8 cellular contexts compared by ENCODE assay signal in genomic region chr6:142746524-142746923, GRCh38.
DNase-seq lines count a peak whose midpoint lies in the region; ATAC-seq and TF ChIP-seq lines count a peak whose summit lies in the region.

No MANE protein-coding gene starts in this region.

- DNase-seq in stimulated activated CD4-positive, alpha-beta T cell treated with anti-CD3 and anti-CD28 coated beads, Interleukin-15, amount 100 ng/mL, for 24 hours, result peak; percentile 29
- DNase-seq in stimulated activated CD4-positive, alpha-beta T cell treated with anti-CD3 and anti-CD28 coated beads, Interleukin-1b, Interleukin-23, amount 100 ng/mL, for 48 hours, result no peak
- DNase-seq in HT-29 (ENCODE audit: low spot score) (peak; percentile 58), right cardiac atrium (peak in 2 of 3 donors; percentile 20 to 40), vagina (ENCODE audit: extremely low spot score in 2 of 2) (no peak)
- peak; percentile 2 for DNase-seq in activated CD8-positive, alpha-beta memory T cell treated with anti-CD3 and anti-CD28 coated beads, Interleukin-2, amount 50 U/mL, for 1 hour (ENCODE audit: extremely low read depth)
- peak; percentile 5 to 16 for DNase-seq in stimulated activated CD8-positive, alpha-beta memory T cell treated with anti-CD3 and anti-CD28 coated beads, Interleukin-7, amount 100 ng/mL, for 4 hours (ENCODE audit: low read depth in 2 of 2)

- no peak for TF ChIP-seq POLR2A in vagina (IDR thresholded peaks at IDR 0.05)

- no peaks in the 10 kb centered on the region for H3K4me1 ChIP-seq in right cardiac atrium (ENCODE audit: control insufficient read depth, insufficient read depth, low read length)
- H3K4me1 ChIP-seq in vagina, result no peaks in the 10 kb centered on the region

- no peak for TF ChIP-seq CTCF in vagina (IDR thresholded peaks at IDR 0.05)

- H3K27ac ChIP-seq in right cardiac atrium (ENCODE audit: low read length) (no peak overlapping the region), vagina (no peak overlapping the region)

- ATAC-seq in right cardiac atrium (peak; percentile 47 to 55), GM21576 (IDR thresholded peaks at IDR 0.05; ENCODE audit: unreplicated experiment) (no peak)

- no peaks in the 10 kb centered on the region for H3K27me3 ChIP-seq in right cardiac atrium (ENCODE audit: control insufficient read depth, insufficient read depth)
- H3K27me3 ChIP-seq in vagina, result no peaks in the 10 kb centered on the region

- H3K9me3 ChIP-seq in right cardiac atrium (ENCODE audit: control insufficient read depth, low read length) (no peaks in the 10 kb centered on the region), vagina (no peaks in the 10 kb centered on the region)

- 80% methylated on average over 2 of the region's 2 CpGs for WGBS in right cardiac atrium

- H3K4me3 ChIP-seq in right cardiac atrium (ENCODE audit: low read length) (no peak overlapping the region), vagina (no peak overlapping the region)

- H3K36me3 ChIP-seq in vagina, result no peaks in the 10 kb centered on the region

- intact Hi-C loops in right cardiac atrium (cut with DNase I) (loop anchor here in 1 of 4 donors (5.0 kb wide), 1 partner anchor 281 kb away; no protein-coding TSS in a partner anchor), vagina (cut with DNase I) (loop anchor here (10.0 kb wide), 1 partner anchor 218 kb away; no protein-coding TSS in a partner anchor)

Comparison
In these comparisons a context has a peak if more than half of its experiments do, and no peak if none do; other contexts are left out.
1. DNase-seq: peak in stimulated activated CD4-positive, alpha-beta T cell treated with anti-CD3 and anti-CD28 coated beads, Interleukin-15, amount 100 ng/mL, for 24 hours (single experiment), HT-29 (single experiment), activated CD8-positive, alpha-beta memory T cell treated with anti-CD3 and anti-CD28 coated beads, Interleukin-2, amount 50 U/mL, for 1 hour (single experiment), right cardiac atrium (2 of 3) and stimulated activated CD8-positive, alpha-beta memory T cell treated with anti-CD3 and anti-CD28 coated beads, Interleukin-7, amount 100 ng/mL, for 4 hours (2 of 2); none in stimulated activated CD4-positive, alpha-beta T cell treated with anti-CD3 and anti-CD28 coated beads, Interleukin-1b, Interleukin-23, amount 100 ng/mL, for 48 hours (single experiment) and vagina (0 of 2).